25 cellular contexts compared by ENCODE assay signal in the genomic region with DNA sequence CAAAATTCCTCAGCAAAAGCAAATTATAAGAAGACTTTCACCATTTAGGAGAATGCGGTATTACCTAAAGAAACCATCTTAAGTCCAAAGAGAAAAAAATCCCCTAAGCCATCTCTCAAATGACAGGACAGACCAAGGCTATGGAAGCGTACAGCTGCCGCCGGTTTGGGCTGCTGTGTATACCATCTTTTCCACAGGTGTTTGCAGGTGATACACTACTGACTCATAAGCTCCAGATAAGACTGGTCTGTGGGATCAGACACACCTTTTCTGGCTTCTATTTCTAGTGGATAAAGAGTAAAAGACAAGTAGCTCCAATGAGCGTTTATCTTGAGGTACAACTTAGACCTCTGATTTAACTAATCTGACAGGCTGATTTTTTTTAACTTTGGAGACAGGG. TPM values are rescaled to one million over a fixed set of nuclear protein-coding genes. Genes with fewer than 3 reads are reported as not detected.
A peak's percentile ranks its signal among the peaks of the same experiment; 100 is the strongest.
DNase-seq lines count a peak whose midpoint lies in the region; ATAC-seq and TF ChIP-seq lines count a peak whose summit lies in the region.
"Had no signal": no experiment of that assay in that cellular context is flagged by ENCODE, and none has a peak within 500 bp of the region (broad histone marks: within the 10 kb centered on the region; RNA-seq: fewer than 3 reads in every experiment).

No MANE protein-coding gene starts in this region.

- intact Hi-C loops in mammary epithelial cell (cut with micrococcal nuclease), result no loop called here

- H3K4me3 ChIP-seq in mammary epithelial cell (replicated peaks in 1 of 3; ENCODE audit: insufficient read depth in 1 of 3, low read depth in 2 of 3, low read length in 3 of 3), result no peak overlapping the region
- H3K4me3 ChIP-seq in mesendoderm (ENCODE audit: low read length), result no peak overlapping the region
- H3K4me3 ChIP-seq: MG63, Peyer's patch had no signal

- H3K4me1 Mint-ChIP-seq in activated CD4-positive, alpha-beta T cell treated with anti-CD3 and anti-CD28 coated beads, Interleukin-2, amount 10 ng/mL, durations not matched to agents 7 days and 5 days, result peaks cover 4% of the 10 kb centered on the region
- peaks cover 8% of the 10 kb centered on the region for H3K4me1 Mint-ChIP-seq in mesothelial cell of epicardium

- H4K8ac ChIP-seq in mesendoderm (ENCODE audit: low read depth, low read length), result no peak overlapping the region

- H3K27ac Mint-ChIP-seq in activated CD4-positive, alpha-beta T cell treated with anti-CD3 and anti-CD28 coated beads, Interleukin-2, amount 10 ng/mL, durations not matched to agents 7 days and 5 days, result peak overlapping the region; percentile 19
- peak overlapping the region; percentile 30 for H3K27ac Mint-ChIP-seq in mesothelial cell of epicardium

- H3K4me2 ChIP-seq in mammary epithelial cell (ENCODE audit: insufficient read depth, low read depth, low read length) (no peak overlapping the region), mesendoderm (ENCODE audit: low read length) (no peak overlapping the region)

- no peak overlapping the region for H2BK5ac ChIP-seq in mesendoderm (ENCODE audit: low read length)

- no peak overlapping the region for H2AK5ac ChIP-seq in mesendoderm (ENCODE audit: low read length)

- H2AFZ ChIP-seq in mammary epithelial cell (ENCODE audit: low read depth, low read length), result no peak overlapping the region

- H3K18ac ChIP-seq in mesendoderm (ENCODE audit: low read length), result no peak overlapping the region

- POLR2A ChIA-PET in activated CD4-positive, alpha-beta T cell treated with anti-CD3 and anti-CD28 coated beads, Interleukin-2, amount 10 ng/mL, durations not matched to agents 7 days and 5 days (lab: Charles Lee), result no interaction called here

- H3K36me3 ChIP-seq in mammary epithelial cell (ENCODE audit: insufficient read depth, low read length), result peaks cover 2% of the 10 kb centered on the region
- H3K36me3 ChIP-seq in mesendoderm (ENCODE audit: control insufficient read depth, insufficient read depth, low read length), result no peaks in the 10 kb centered on the region

- H3K56ac ChIP-seq in mesendoderm (ENCODE audit: low read length), result no peak overlapping the region

- no peak overlapping the region for H3K4ac ChIP-seq in mesendoderm (ENCODE audit: low read depth, low read length)

- ATAC-seq in GM18868 (IDR thresholded peaks at IDR 0.05; ENCODE audit: unreplicated experiment), result no peak
- ATAC-seq: HCT116 had no signal

- TF ChIP-seq CTCF in mammary epithelial cell (conservative IDR thresholded peaks at IDR 0.05 in 1 of 2, IDR thresholded peaks at IDR 0.05 in 1 of 2; ENCODE audit: extremely low read depth in 1 of 2, insufficient read depth in 1 of 2, low read depth in 1 of 2, low read length in 2 of 2), result no peak
- TF ChIP-seq CTCF in mesothelial cell of epicardium (IDR thresholded peaks at IDR 0.05; ENCODE audit: unreplicated experiment), result no peak

- H3K79me1 ChIP-seq in mesendoderm (ENCODE audit: low read length), result no peaks in the 10 kb centered on the region

- DNase-seq in activated CD4-positive, alpha-beta T cell treated with anti-CD3 and anti-CD28 coated beads, Interleukin-2, amount 10 ng/mL, durations not matched to agents 7 days and 5 days, result no peak
- DNase-seq in activated CD4-positive, alpha-beta T cell treated with anti-CD3 and anti-CD28 coated beads for 4 hours, result no peak
- DNase-seq in HPDE6-E6E7 (ENCODE audit: extremely low spot score), result peak; percentile 72
- DNase-seq in mammary epithelial cell, result peak; percentile 66
- no peak for DNase-seq in mesothelial cell of epicardium (ENCODE audit: low spot score in 2 of 2, unreplicated experiment in 2 of 2)
- no peak for DNase-seq in HuH-7 (ENCODE audit: low spot score)
- DNase-seq in mesendoderm, result no peak
- DNase-seq: BE2C; CD4-positive, CD25-positive, alpha-beta regulatory T cell; COR-L47; DMS 273 treated with DMSO at 0.1 percent for 48 hours; GDM1; Karpas-422; MG63; NCI-H1048; NCI-H146; NCI-H2029 treated with DMSO at 0.1 percent for 48 hours; NCI-H2171 treated with DMSO at 0.1 percent for 48 hours; NCI-H446; NCI-H69; Peyer's patch; Right ventricle myocardium superior had no signal

- no peaks in the 10 kb centered on the region for H3K79me2 ChIP-seq in mammary epithelial cell (ENCODE audit: insufficient read depth, low read length)
- H3K79me2 ChIP-seq in mesendoderm (ENCODE audit: control insufficient read depth, insufficient read depth, low read length), result no peaks in the 10 kb centered on the region

- H2BK15ac ChIP-seq in mesendoderm (replicated peaks; ENCODE audit: low read depth), result no peak overlapping the region

- no peaks in the 10 kb centered on the region for H3K27me3 Mint-ChIP-seq in activated CD4-positive, alpha-beta T cell treated with anti-CD3 and anti-CD28 coated beads, Interleukin-2, amount 10 ng/mL, durations not matched to agents 7 days and 5 days
- H3K27me3 Mint-ChIP-seq in mesothelial cell of epicardium (ENCODE audit: low read depth), result no peaks in the 10 kb centered on the region
- H3K27me3 Mint-ChIP-seq: CD4-positive, CD25-positive, alpha-beta regulatory T cell had no signal

- H3K9ac ChIP-seq in mammary epithelial cell (ENCODE audit: insufficient read depth, low read length) (no peak overlapping the region), mesendoderm (ENCODE audit: low read length) (no peak overlapping the region)

- H3K36me3 Mint-ChIP-seq in activated CD4-positive, alpha-beta T cell treated with anti-CD3 and anti-CD28 coated beads, Interleukin-2, amount 10 ng/mL, durations not matched to agents 7 days and 5 days (ENCODE audit: low read depth), result peaks cover 11% of the 10 kb centered on the region
- peaks cover 12% of the 10 kb centered on the region for H3K36me3 Mint-ChIP-seq in mesothelial cell of epicardium

- in situ Hi-C loops in mammary epithelial cell (cut with MboI; ENCODE audit: low sequenced_read_pairs in 2 of 2), result no loop called here

- dilution Hi-C loops in mammary epithelial cell (cut with HindIII; ENCODE audit: low sequenced_read_pairs), result no loop called here

- CTCF ChIA-PET in activated CD4-positive, alpha-beta T cell treated with anti-CD3 and anti-CD28 coated beads, Interleukin-2, amount 10 ng/mL, durations not matched to agents 7 days and 5 days (lab: Charles Lee), result interaction anchor here (0.7 kb wide), 1 partner anchor 183 kb away, joined by 4 read pairs; no protein-coding TSS in a partner anchor
- CTCF ChIA-PET in mammary epithelial cell (lab: Charles Lee; ENCODE audit: low non-redundant PET), result interaction anchor here (0.6 to 0.7 kb wide), 2 partner anchors 90 to 121 kb away, joined by 4 to 5 read pairs; no protein-coding TSS in a partner anchor

- whole genome bisulfite sequencing in mammary epithelial cell (ENCODE audit: low coverage, missing lambda C conversion rate), result 87% methylated on average over 5 of the region's 5 CpGs
- WGBS in mesendoderm (ENCODE audit: extremely low coverage, insufficient coverage, low lambda C conversion rate), result no CpG with 5 or more reads among the region's 5 CpGs

- no peaks in the 10 kb centered on the region for H3K9me3 ChIP-seq in mammary epithelial cell (replicated peaks; ENCODE audit: insufficient read depth, low read length)
- H3K9me3 ChIP-seq: BE2C, MG63, Peyer's patch had no signal

- BruUV-seq in mammary epithelial cell (replicated peaks; lab: Mats Ljungman, UMichigan), result no TSS peak

- H2BK120ac ChIP-seq in mesendoderm (ENCODE audit: low read depth, low read length), result no peak overlapping the region

- H3K9me3 Mint-ChIP-seq in activated CD4-positive, alpha-beta T cell treated with anti-CD3 and anti-CD28 coated beads, Interleukin-2, amount 10 ng/mL, durations not matched to agents 7 days and 5 days, result no peaks in the 10 kb centered on the region
- H3K9me3 Mint-ChIP-seq in mesothelial cell of epicardium, result no peaks in the 10 kb centered on the region

- no peak overlapping the region for H3K23ac ChIP-seq in mesendoderm (ENCODE audit: low read length)

- no peak overlapping the region for H3K4me3 Mint-ChIP-seq in activated CD4-positive, alpha-beta T cell treated with anti-CD3 and anti-CD28 coated beads, Interleukin-2, amount 10 ng/mL, durations not matched to agents 7 days and 5 days
- no peak overlapping the region for H3K4me3 Mint-ChIP-seq in mesothelial cell of epicardium
- H3K4me3 Mint-ChIP-seq: CD4-positive, CD25-positive, alpha-beta regulatory T cell had no signal

- H3K27ac ChIP-seq in mammary epithelial cell (ENCODE audit: insufficient read depth, low read depth, low read length), result no peak overlapping the region
- H3K27ac ChIP-seq in mesendoderm (ENCODE audit: low read depth, low read length), result no peak overlapping the region
- H3K27ac ChIP-seq: Peyer's patch had no signal

- H3K27me3 ChIP-seq in mammary epithelial cell (ENCODE audit: insufficient read depth, low read length) (no peaks in the 10 kb centered on the region), mesendoderm (ENCODE audit: insufficient read depth, low read length, poor library complexity) (no peaks in the 10 kb centered on the region)
- H3K27me3 ChIP-seq: BE2C, MG63, Peyer's patch had no signal

- H3K4me1 ChIP-seq in mammary epithelial cell (ENCODE audit: insufficient read depth, low read length), result peaks cover 5% of the 10 kb centered on the region
- no peaks in the 10 kb centered on the region for H3K4me1 ChIP-seq in mesendoderm (ENCODE audit: control insufficient read depth, low read depth, low read length)
- H3K4me1 ChIP-seq: BE2C, Peyer's patch had no signal

- H4K20me1 ChIP-seq in mammary epithelial cell (ENCODE audit: insufficient read depth, low read length), result no peaks in the 10 kb centered on the region

- no peak overlapping the region for H4K5ac ChIP-seq in mesendoderm (ENCODE audit: low read length)

RNA-seq across cellular contexts. Expression of a gene that starts 7.7 kb away (rescaled TPM):
- total RNA-seq in activated CD4-positive, alpha-beta T cell treated with anti-CD3 and anti-CD28 coated beads, Interleukin-2, amount 10 ng/mL, durations not matched to agents 7 days and 5 days, result 10 to 100 TPM; 24.1 to 27.6 TPM
- 10 to 100 TPM; 28.7 to 30.0 TPM for total RNA-seq in mammary epithelial cell
- 17.5 TPM for polyA plus RNA-seq in mammary epithelial cell
- 4.7 TPM for polyA minus RNA-seq in mammary epithelial cell
- total RNA-seq in mesothelial cell of epicardium, result 22.2 to 24.9 TPM (median 22.6 TPM) in 3 replicates
- polyA plus RNA-seq in mesendoderm (2013, experiment 1 of 2), result 57.0 TPM
- 58.8 TPM for polyA plus RNA-seq in mesendoderm (2013, experiment 2 of 2)

RNA-seq across cellular contexts. Expression of a gene that starts 32.6 kb away (rescaled TPM):
- total RNA-seq in activated CD4-positive, alpha-beta T cell treated with anti-CD3 and anti-CD28 coated beads, Interleukin-2, amount 10 ng/mL, durations not matched to agents 7 days and 5 days, result 10 to 100 TPM; 79.2 to 87.4 TPM
- total RNA-seq in mammary epithelial cell (10 to 100 TPM; 37.2 to 83.3 TPM), mesothelial cell of epicardium (66.3 to 71.9 TPM (median 69.1 TPM) in 3 replicates)
- polyA plus RNA-seq in mammary epithelial cell, result 29.6 TPM
- polyA minus RNA-seq in mammary epithelial cell, result 14.2 TPM
- 72.8 TPM for polyA plus RNA-seq in mesendoderm (2013, experiment 1 of 2)
- polyA plus RNA-seq in mesendoderm (2013, experiment 2 of 2), result 76.0 TPM

RNA-seq across cellular contexts. Expression of a gene that starts 37.0 kb away (rescaled TPM):
- 1 to 10 TPM in 1 of 2 experiments, under 1 TPM in 1; 0.60 to 1.6 TPM for total RNA-seq in activated CD4-positive, alpha-beta T cell treated with anti-CD3 and anti-CD28 coated beads, Interleukin-2, amount 10 ng/mL, durations not matched to agents 7 days and 5 days
- under 1 TPM; 0.71 to 0.83 TPM for total RNA-seq in mammary epithelial cell
- polyA plus RNA-seq in mammary epithelial cell, result 0.43 TPM
- not detected for polyA minus RNA-seq in mammary epithelial cell
- 4.8 to 5.1 TPM (median 5.0 TPM) in 3 replicates for total RNA-seq in mesothelial cell of epicardium
- 1.6 TPM for polyA plus RNA-seq in mesendoderm (2013, experiment 1 of 2)
- 1.4 TPM for polyA plus RNA-seq in mesendoderm (2013, experiment 2 of 2)
- total RNA-seq: CD4-positive, CD25-positive, alpha-beta regulatory T cell; HT-29; Peyer's patch had no signal

Comparison
In these comparisons a context has a peak if more than half of its experiments do, and no peak if none do; other contexts are left out.
1. DNase-seq: peak in HPDE6-E6E7 (single experiment) and mammary epithelial cell (single experiment); none in activated CD4-positive, alpha-beta T cell treated with anti-CD3 and anti-CD28 coated beads, Interleukin-2, amount 10 ng/mL, durations not matched to agents 7 days and 5 days (single experiment), activated CD4-positive, alpha-beta T cell treated with anti-CD3 and anti-CD28 coated beads for 4 hours (0 of 2), mesothelial cell of epicardium (0 of 2), HuH-7 (single experiment) and mesendoderm (single experiment).